24 cellular contexts compared by ENCODE assay signal in the genomic region with DNA sequence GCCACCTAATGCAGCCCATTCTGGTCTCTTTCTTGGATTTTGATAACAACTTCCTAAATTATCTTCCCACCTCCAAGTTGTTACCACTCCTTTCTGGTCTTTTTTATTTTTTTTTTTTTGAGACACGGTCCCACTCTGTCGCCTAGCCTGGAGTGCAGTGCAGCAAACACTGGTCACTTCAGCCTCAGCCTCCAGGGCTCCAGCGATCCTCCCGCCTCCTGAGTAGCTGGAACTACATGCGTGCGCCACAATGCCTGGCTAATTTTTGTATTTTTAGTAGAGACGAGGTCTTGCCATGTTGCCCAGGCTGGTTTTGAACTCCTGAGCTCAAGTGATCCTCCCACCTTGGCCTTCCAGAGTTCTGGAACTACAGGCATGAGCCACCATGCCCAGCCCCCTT.
"Had no signal": no experiment of that assay in that cellular context is flagged by ENCODE, and none has a peak within 500 bp of the region (broad histone marks: within the 10 kb centered on the region; RNA-seq: fewer than 3 reads in every experiment).

No MANE protein-coding gene starts in this region.

- DNase-seq: activated CD4-positive, alpha-beta T cell treated with anti-CD3 and anti-CD28 coated beads for 36 hours; activated CD4-positive, alpha-beta T cell treated with anti-CD3 and anti-CD28 coated beads, Interleukin-2, amount 10 ng/mL, durations not matched to agents 7 days and 5 days; activated CD4-positive, alpha-beta T cell treated with anti-CD3 and anti-CD28 coated beads, Interleukin-2, amount 50 U/mL, for 4 hours; activated CD4-positive, CD25-positive, alpha-beta regulatory T cell; activated CD4-positive, CD25-positive, alpha-beta regulatory T cell treated with anti-CD3 and anti-CD28 coated beads, Interleukin-2, amount 50 U/mL, for 72 hours; activated CD8-positive, alpha-beta memory T cell treated with anti-CD3 and anti-CD28 coated beads for 24 hours; activated CD8-positive, alpha-beta T cell treated with anti-CD3 and anti-CD28 coated beads for 36 hours; activated effector memory CD4-positive, alpha-beta T cell treated with anti-CD3 and anti-CD28 coated beads, Interleukin-2, amount 50 U/mL, for 16 hours; activated naive CD4-positive, alpha-beta T cell treated with anti-CD3 and anti-CD28 coated beads, Interleukin-2, amount 10 ng/mL, durations not matched to agents 7 days and 5 days; activated T-cell treated with anti-CD3 and anti-CD28 coated beads, Interleukin-2, amount 50 U/mL, for 4 hours; amniotic stem cell; anterior cingulate cortex; brain microvascular endothelial cell; dorsolateral prefrontal cortex; effector memory CD4-positive, alpha-beta T cell; erythroblast; foreskin keratinocyte; T-helper 1 cell; T-helper 2 cell had no signal

- H3K9me3 Mint-ChIP-seq: activated CD4-positive, alpha-beta T cell treated with anti-CD3 and anti-CD28 coated beads, Interleukin-2, amount 10 ng/mL, durations not matched to agents 7 days and 5 days; activated naive CD4-positive, alpha-beta T cell treated with anti-CD3 and anti-CD28 coated beads, Interleukin-2, amount 10 ng/mL, durations not matched to agents 7 days and 5 days; activated T-cell treated with anti-CD3 and anti-CD28 coated beads, Interleukin-2, amount 50 U/mL, for 4 hours; central memory CD8-positive, alpha-beta T cell; dendritic cell treated with granulocyte-macrophage colony-stimulating factor and Interleukin-4, amounts not matched to agents 40 ng/mL and 50 ng/mL, for 4 days had no signal

- H3K27me3 Mint-ChIP-seq: activated CD4-positive, alpha-beta T cell treated with anti-CD3 and anti-CD28 coated beads for 36 hours; activated CD8-positive, alpha-beta T cell treated with anti-CD3 and anti-CD28 coated beads for 36 hours; activated naive CD8-positive, alpha-beta T cell; central memory CD8-positive, alpha-beta T cell; dendritic cell treated with granulocyte-macrophage colony-stimulating factor and Interleukin-4, amounts not matched to agents 40 ng/mL and 50 ng/mL, for 4 days had no signal

- H3K36me3 Mint-ChIP-seq: activated naive CD8-positive, alpha-beta T cell had no signal

- H3K27ac Mint-ChIP-seq: activated CD4-positive, alpha-beta T cell treated with anti-CD3 and anti-CD28 coated beads for 36 hours; activated CD4-positive, alpha-beta T cell treated with anti-CD3 and anti-CD28 coated beads, Interleukin-2, amount 10 ng/mL, durations not matched to agents 7 days and 5 days; activated naive CD4-positive, alpha-beta T cell treated with anti-CD3 and anti-CD28 coated beads, Interleukin-2, amount 10 ng/mL, durations not matched to agents 7 days and 5 days; activated naive CD8-positive, alpha-beta T cell; activated T-helper 2 cell treated with anti-CD3 and anti-CD28 coated beads, Interferon-gamma antibody, Interleukin-2, Interleukin-4, amounts not matched to agents 10 μg/mL and 5 μg/mL and 100 μg/mL, durations not matched to agents 14 hours and 24 hours and 36 hours; dendritic cell treated with granulocyte-macrophage colony-stimulating factor and Interleukin-4, amounts not matched to agents 40 ng/mL and 50 ng/mL, for 4 days had no signal

- H3K4me3 Mint-ChIP-seq: activated CD4-positive, alpha-beta T cell treated with anti-CD3 and anti-CD28 coated beads for 36 hours; activated CD4-positive, alpha-beta T cell treated with anti-CD3 and anti-CD28 coated beads, Interleukin-2, amount 10 ng/mL, durations not matched to agents 7 days and 5 days; activated CD8-positive, alpha-beta T cell treated with anti-CD3 and anti-CD28 coated beads for 36 hours; activated naive CD4-positive, alpha-beta T cell treated with anti-CD3 and anti-CD28 coated beads, Interleukin-2, amount 10 ng/mL, durations not matched to agents 7 days and 5 days; activated naive CD8-positive, alpha-beta T cell; activated T-cell treated with anti-CD3 and anti-CD28 coated beads, Interleukin-2, amount 50 U/mL, for 4 hours; central memory CD8-positive, alpha-beta T cell; dendritic cell treated with granulocyte-macrophage colony-stimulating factor and Interleukin-4, amounts not matched to agents 40 ng/mL and 50 ng/mL, for 4 days had no signal

- ATAC-seq: activated CD4-positive, alpha-beta T cell treated with anti-CD3 and anti-CD28 coated beads for 36 hours; activated CD8-positive, alpha-beta T cell treated with anti-CD3 and anti-CD28 coated beads for 36 hours; activated T-cell treated with anti-CD3 and anti-CD28 coated beads, Interleukin-2, amount 50 U/mL, for 4 hours; foreskin keratinocyte; gastroesophageal sphincter had no signal
